8 cellular contexts compared by ENCODE assay signal in the genomic region with DNA sequence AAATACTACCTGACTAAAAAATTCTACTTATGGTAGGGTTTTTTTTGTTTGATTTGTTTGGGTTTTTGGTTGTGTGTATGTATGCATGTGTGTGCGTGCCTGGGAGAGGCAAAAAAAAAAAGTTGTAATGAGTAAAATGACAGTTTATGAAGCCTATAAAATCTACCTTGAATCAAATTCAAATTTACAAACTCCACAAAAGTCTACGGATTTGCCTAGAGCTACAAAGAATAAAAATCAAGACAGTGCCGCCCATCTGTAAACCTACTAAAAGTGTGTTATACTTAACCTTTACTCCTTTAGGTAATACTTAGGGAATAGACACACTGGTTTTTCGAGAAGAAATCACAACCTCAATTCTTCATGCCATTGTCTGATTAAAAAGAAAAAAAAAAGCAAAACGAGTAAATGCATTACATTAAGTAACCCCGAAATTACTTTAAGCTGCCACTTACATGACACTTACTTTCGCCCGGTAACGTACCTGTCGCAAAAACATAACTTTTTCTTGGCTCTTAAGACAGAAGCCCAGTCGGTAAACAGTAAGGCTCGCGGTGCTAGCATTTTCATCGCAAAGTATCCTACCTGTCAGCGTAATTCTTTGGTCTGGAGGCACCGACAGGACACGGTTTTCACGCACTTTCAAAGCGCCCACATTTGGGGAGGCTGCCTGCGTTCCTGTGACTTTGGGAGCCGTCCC. TPM values are rescaled to one million over a fixed set of nuclear protein-coding genes. Genes with fewer than 3 reads are reported as not detected.
DNase-seq lines count a peak whose midpoint lies in the region; ATAC-seq and TF ChIP-seq lines count a peak whose summit lies in the region.

No MANE protein-coding gene starts in this region.

- H3K4me1 Mint-ChIP-seq in CD14-positive monocyte = peaks cover 14% of the 10 kb centered on the region
- H3K4me1 Mint-ChIP-seq in naive thymus-derived CD8-positive, alpha-beta T cell = peaks cover 8 to 50% (median 46%) of the 10 kb centered on the region in 4 donors

- H3K27ac Mint-ChIP-seq in CD14-positive monocyte = no peak overlapping the region
- peak overlapping the region; percentile 25 to 92 (median 86) for H3K27ac Mint-ChIP-seq in naive thymus-derived CD8-positive, alpha-beta T cell

- no peaks in the 10 kb centered on the region for H3K9me3 ChIP-seq in HUES6 (ENCODE audit: control insufficient read depth, insufficient read depth, low read depth, low read length)

- no peak for TF ChIP-seq CTCF in CD14-positive monocyte (IDR thresholded peaks at IDR 0.05)
- TF ChIP-seq CTCF in choroid plexus epithelial cell (conservative IDR thresholded peaks at IDR 0.05; ENCODE audit: low read depth, low read length) = no peak

- H3K36me3 ChIP-seq in HUES6 (ENCODE audit: control insufficient read depth, insufficient read depth, low read length) = no peaks in the 10 kb centered on the region

- no peak overlapping the region for H3K27ac ChIP-seq in HUES6 (ENCODE audit: low read depth, low read length)

- ATAC-seq in naive thymus-derived CD8-positive, alpha-beta T cell = no peak
- no peak for ATAC-seq in HG03439 (IDR thresholded peaks at IDR 0.05; ENCODE audit: unreplicated experiment)
- ATAC-seq in HG03097 (IDR thresholded peaks at IDR 0.05; ENCODE audit: low FRiP score, unreplicated experiment) = no peak
- no peak for ATAC-seq in GM19035 (IDR thresholded peaks at IDR 0.05; ENCODE audit: unreplicated experiment)

- peaks cover 0 to 5% of the 10 kb centered on the region in 2 donors for H3K36me3 Mint-ChIP-seq in CD14-positive monocyte
- H3K36me3 Mint-ChIP-seq in naive thymus-derived CD8-positive, alpha-beta T cell = peaks cover 0 to 2% (median 0%) of the 10 kb centered on the region in 3 donors

- peak overlapping the region; percentile 85 for H3K9ac ChIP-seq in HUES6 (ENCODE audit: low read length)

- H3K4me3 ChIP-seq in HUES6 (ENCODE audit: low read depth, low read length) = peak overlapping the region; percentile 97
- H3K4me3 ChIP-seq in choroid plexus epithelial cell (ENCODE audit: low read depth, low read length) = peak overlapping the region; percentile 69

- H3K4me1 ChIP-seq in HUES6 (ENCODE audit: control insufficient read depth, insufficient read depth, low read length) = peaks cover 7% of the 10 kb centered on the region; the same call in 1 of the 2 replicates

- H3K9me3 Mint-ChIP-seq in CD14-positive monocyte = peaks cover 0 to 7% (median 2%) of the 10 kb centered on the region in 7 donors
- no peaks in the 10 kb centered on the region for H3K9me3 Mint-ChIP-seq in naive thymus-derived CD8-positive, alpha-beta T cell

- H3K27me3 ChIP-seq in HUES6 (ENCODE audit: control insufficient read depth, insufficient read depth, low read length) = no peaks in the 10 kb centered on the region; the same call in 1 of the 2 replicates

- H3K4me3 Mint-ChIP-seq in CD14-positive monocyte = peak overlapping the region; percentile 65 to 83
- peak overlapping the region; percentile 87 to 97 (median 92) for H3K4me3 Mint-ChIP-seq in naive thymus-derived CD8-positive, alpha-beta T cell

- DNase-seq in CD14-positive monocyte (ENCODE audit: low spot score) (no peak), choroid plexus epithelial cell (ENCODE audit: low read depth) (peak; percentile 9), HuH-7 (ENCODE audit: low spot score) (no peak)
- peak in 1 of 10 donors; percentile 6 for DNase-seq in naive thymus-derived CD8-positive, alpha-beta T cell

- POLR2A ChIA-PET in naive thymus-derived CD8-positive, alpha-beta T cell (lab: Charles Lee) = interaction anchor here (0.6 to 3.4 kb wide), 17 partner anchors 8 to 1056 kb away, joined by 3 to 31 read pairs (median 4); partner anchors contain the start of genes BCL10, C1orf52 and PRKACB

- intact Hi-C loops in CD14-positive monocyte (cut with micrococcal nuclease) = no loop called here

- peaks cover 34 to 58% (median 44%) of the 10 kb centered on the region in 3 donors for H3K27me3 Mint-ChIP-seq in CD14-positive monocyte (ENCODE audit: low read depth in 3 of 3)
- peaks cover 0 to 14% (median 0%) of the 10 kb centered on the region in 5 donors for H3K27me3 Mint-ChIP-seq in naive thymus-derived CD8-positive, alpha-beta T cell

RNA-seq across cellular contexts. Expression of gene SYDE2, which starts 1.0 kb away (rescaled TPM):
- not detected for polyA plus RNA-seq in CD14-positive monocyte
- total RNA-seq in naive thymus-derived CD8-positive, alpha-beta T cell = 10 to 100 TPM in 1 of 2 experiments, 1 to 10 TPM in 1; 8.5 to 10.0 TPM
- 1 to 10 TPM; 2.7 to 5.8 (median 3.9) TPM for polyA plus RNA-seq in naive thymus-derived CD8-positive, alpha-beta T cell

RNA-seq across cellular contexts. Expression of gene C1orf52, which starts 59.6 kb away (rescaled TPM):
- polyA plus RNA-seq in CD14-positive monocyte = 10 to 100 TPM; 18.5 to 19.7 TPM
- total RNA-seq in naive thymus-derived CD8-positive, alpha-beta T cell = 10 to 100 TPM; 48.7 to 52.5 TPM
- 10 to 100 TPM; 15.3 to 28.7 (median 22.4) TPM for polyA plus RNA-seq in naive thymus-derived CD8-positive, alpha-beta T cell

Comparison
In these comparisons a context has a peak if more than half of its experiments do, and no peak if none do; other contexts are left out.
1. H3K27ac Mint-ChIP-seq: peak in naive thymus-derived CD8-positive, alpha-beta T cell (10 of 10); none in CD14-positive monocyte (0 of 7).